Comparison of ENCODE assay signal across 16 cellular contexts in the genomic region with DNA sequence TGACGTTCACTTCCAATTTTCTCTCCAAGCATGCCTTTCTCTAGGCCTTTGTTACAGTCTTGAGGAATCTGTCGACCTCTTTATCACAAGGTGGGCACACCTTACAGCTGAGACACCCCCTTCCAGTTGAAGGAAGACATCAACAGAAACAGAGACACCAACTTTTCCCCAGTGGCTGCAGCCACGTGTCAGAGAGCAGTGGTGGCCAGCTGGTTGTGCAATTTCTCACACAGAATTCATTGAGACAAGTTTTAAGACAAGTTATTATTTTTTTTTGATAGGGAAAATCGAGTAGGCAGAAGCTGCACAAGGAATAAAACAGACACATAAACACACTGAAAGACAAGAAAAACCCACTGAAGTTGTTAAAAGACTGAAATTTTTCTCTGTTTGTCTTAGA.
A peak's percentile ranks its signal among the peaks of the same experiment; 100 is the strongest.
DNase-seq lines count a peak whose midpoint lies in the region; ATAC-seq and TF ChIP-seq lines count a peak whose summit lies in the region.
"Had no signal": no experiment of that assay in that cellular context is flagged by ENCODE, and none has a peak within 500 bp of the region (broad histone marks: within the 10 kb centered on the region; RNA-seq: fewer than 3 reads in every experiment).

No MANE protein-coding gene starts in this region.

- H2BK12ac ChIP-seq in H9 (ENCODE audit: insufficient read length, low read depth, low read length) = no peak overlapping the region

- TF ChIP-seq CTCF in GM23338 (conservative IDR thresholded peaks at IDR 0.05; ENCODE audit: low read depth in 2 of 2) (no peak), H9 (conservative IDR thresholded peaks at IDR 0.05) (no peak)

- H2BK15ac ChIP-seq in H9 (ENCODE audit: low read depth, low read length) (peak overlapping the region; percentile 24; the same call in 1 of the 2 replicates), mesendoderm (replicated peaks; ENCODE audit: low read depth) (no peak overlapping the region)

- TF ChIP-seq POLR2A in erythroblast (IDR thresholded peaks at IDR 0.05; ENCODE audit: low read length) = no peak

- H4K5ac ChIP-seq in H9 (ENCODE audit: insufficient read length, low read depth, low read length) = no peak overlapping the region
- no peak overlapping the region for H4K5ac ChIP-seq in mesendoderm (ENCODE audit: low read length)

- H2BK120ac ChIP-seq in H9 (ENCODE audit: low read depth, low read length, poor library complexity, severe bottlenecking) (no peak overlapping the region), mesendoderm (ENCODE audit: low read depth, low read length) (no peak overlapping the region)

- H3K4me3 Mint-ChIP-seq in GM23338 (no peak overlapping the region), H9 (no peak overlapping the region)
- H3K4me3 Mint-ChIP-seq: CD4-positive, CD25-positive, alpha-beta regulatory T cell; CD8-positive, alpha-beta memory T cell; HFFc6 had no signal

- H3K27ac Mint-ChIP-seq in GM23338 = no peak overlapping the region; the same call in 1 of the 2 replicates
- 0 out of 7 replicates have a peak overlapping the region, but pooled peaks of 1 of the 3 experiments have one; percentile 23 for H3K27ac Mint-ChIP-seq in H9
- H3K27ac Mint-ChIP-seq: CD4-positive, CD25-positive, alpha-beta regulatory T cell; CD8-positive, alpha-beta memory T cell; HFFc6 had no signal

- H3K4me1 Mint-ChIP-seq in GM23338 (peaks cover 20% of the 10 kb centered on the region), H9 (peaks cover 21 to 24% of the 10 kb centered on the region in 2 experiments)
- H3K4me1 Mint-ChIP-seq: CD4-positive, CD25-positive, alpha-beta regulatory T cell; CD8-positive, alpha-beta memory T cell had no signal

- no peak overlapping the region for H2AK5ac ChIP-seq in H9 (ENCODE audit: insufficient read length, low read length)
- H2AK5ac ChIP-seq in mesendoderm (ENCODE audit: low read length) = no peak overlapping the region

- H3K56ac ChIP-seq in H9 (ENCODE audit: insufficient read length, low read depth, low read length) = no peak overlapping the region
- H3K56ac ChIP-seq in mesendoderm (ENCODE audit: low read length) = no peak overlapping the region

- ATAC-seq in GM23338 = no peak
- ATAC-seq: HCT116 had no signal

- no peak for DNase-seq in GM23338 (ENCODE audit: low spot score)
- DNase-seq in H9 = no peak
- DNase-seq in mesendoderm = no peak
- DNase-seq in NCI-H524 (lab: John Stamatoyannopoulos, UW) = no peak
- DNase-seq in DMS 273 (lab: John Stamatoyannopoulos, UW; ENCODE audit: unreplicated experiment) = no peak
- DNase-seq in erythroblast (lab: John Stamatoyannopoulos, UW) = no peak
- DNase-seq: ACHN; BE2C; C1 segment of cervical spinal cord; CD4-positive, CD25-positive, alpha-beta regulatory T cell; CD8-positive, alpha-beta memory T cell; COR-L47; HFFc6 had no signal

- WGBS in H9 (ENCODE audit: extremely low coverage, insufficient read length, low lambda C conversion rate) = no CpG with 5 or more reads among the region's 4 CpGs
- no CpG with 5 or more reads among the region's 4 CpGs for WGBS in mesendoderm (ENCODE audit: extremely low coverage, insufficient coverage, low lambda C conversion rate)

- H2BK5ac ChIP-seq in H9 (ENCODE audit: insufficient read length, low read length) (no peak overlapping the region), mesendoderm (ENCODE audit: low read length) (no peak overlapping the region)

- no peaks in the 10 kb centered on the region for H3K9me3 Mint-ChIP-seq in GM23338
- H3K9me3 Mint-ChIP-seq in H9 = no peaks in the 10 kb centered on the region
- H3K9me3 Mint-ChIP-seq: CD8-positive, alpha-beta memory T cell; HFFc6 had no signal

- H3K79me1 ChIP-seq in H9 (ENCODE audit: insufficient read depth, low read depth, low read length, poor library complexity, severe bottlenecking) = no peaks in the 10 kb centered on the region
- H3K79me1 ChIP-seq in mesendoderm (ENCODE audit: low read length) = no peaks in the 10 kb centered on the region

- H3K23ac ChIP-seq in H9 (ENCODE audit: insufficient read length, low read depth, low read length) (no peak overlapping the region), mesendoderm (ENCODE audit: low read length) (no peak overlapping the region)

- no peak overlapping the region for H3K4me3 ChIP-seq in GM23338
- H3K4me3 ChIP-seq in mesendoderm (ENCODE audit: low read length) = no peak overlapping the region
- H3K4me3 ChIP-seq in neuron (ENCODE audit: low read length) = no peak overlapping the region

- H3K9me2 ChIP-seq in GM23338 (ENCODE audit: insufficient read depth) = peaks cover 9% of the 10 kb centered on the region; the same call in 1 of the 2 replicates

- H3K36me3 ChIP-seq in GM23338 (ENCODE audit: insufficient read depth) = no peaks in the 10 kb centered on the region
- H3K36me3 ChIP-seq in mesendoderm (ENCODE audit: control insufficient read depth, insufficient read depth, low read length) = no peaks in the 10 kb centered on the region
- H3K36me3 ChIP-seq in neuron (ENCODE audit: insufficient read depth, low read length) = no peaks in the 10 kb centered on the region
- H3K36me3 ChIP-seq: BE2C had no signal

- no peak overlapping the region for H3K14ac ChIP-seq in H9 (ENCODE audit: insufficient read depth, low read length)

- H3K4me2 ChIP-seq in GM23338 = no peak overlapping the region
- H3K4me2 ChIP-seq in H9 (ENCODE audit: insufficient read depth, insufficient read length, low read length) = no peak overlapping the region
- H3K4me2 ChIP-seq in mesendoderm (ENCODE audit: low read length) = no peak overlapping the region

- H4K91ac ChIP-seq in H9 (ENCODE audit: insufficient read length, low read depth, low read length) = no peak overlapping the region

- H3K18ac ChIP-seq in H9 (ENCODE audit: insufficient read length, low read depth, low read length) (no peak overlapping the region), mesendoderm (ENCODE audit: low read length) (peak overlapping the region; percentile 20)

- no peak overlapping the region for H2BK20ac ChIP-seq in H9 (ENCODE audit: low read depth, low read length, poor library complexity, severe bottlenecking)

- no peaks in the 10 kb centered on the region for H3K79me2 ChIP-seq in GM23338 (replicated peaks; ENCODE audit: insufficient read depth)
- H3K79me2 ChIP-seq in H9 (ENCODE audit: insufficient read depth, low read length) = no peaks in the 10 kb centered on the region
- H3K79me2 ChIP-seq in mesendoderm (ENCODE audit: control insufficient read depth, insufficient read depth, low read length) = no peaks in the 10 kb centered on the region

- H3K27me3 Mint-ChIP-seq in GM23338 (ENCODE audit: insufficient read depth, low read depth, poor library complexity) (peaks cover 7% of the 10 kb centered on the region), H9 (ENCODE audit: low read depth) (no peaks in the 10 kb centered on the region; the same call in 1 of the 2 replicates)

- H4K20me1 ChIP-seq in GM23338 (replicated peaks; ENCODE audit: insufficient read depth) (no peaks in the 10 kb centered on the region), H9 (ENCODE audit: control insufficient read depth, insufficient read depth, insufficient read length) (no peaks in the 10 kb centered on the region)

- H2AFZ ChIP-seq in GM23338 (peak overlapping the region; percentile 72; the same call in 1 of the 2 replicates), H9 (ENCODE audit: low read length) (no peak overlapping the region), neuron (ENCODE audit: low read depth, low read length) (peak overlapping the region; percentile 52)

- H3K4me1 ChIP-seq in GM23338 (ENCODE audit: insufficient read depth) = peaks cover 8% of the 10 kb centered on the region; the same call in 1 of the 2 replicates
- peaks cover 5% of the 10 kb centered on the region; the same call in 1 of the 2 replicates for H3K4me1 ChIP-seq in H9 (ENCODE audit: insufficient read depth, low read length)
- H3K4me1 ChIP-seq in mesendoderm (ENCODE audit: control insufficient read depth, low read depth, low read length) = no peaks in the 10 kb centered on the region
- peaks cover 3% of the 10 kb centered on the region for H3K4me1 ChIP-seq in neuron (ENCODE audit: insufficient read depth, low read length)
- H3K4me1 ChIP-seq: BE2C had no signal

- H4K8ac ChIP-seq in H9 (replicated peaks; ENCODE audit: insufficient read length, low read depth, low read length) (no peak overlapping the region), mesendoderm (ENCODE audit: low read depth, low read length) (no peak overlapping the region)

- H3K36me3 Mint-ChIP-seq in GM23338 (ENCODE audit: low read depth) = no peaks in the 10 kb centered on the region
- no peaks in the 10 kb centered on the region for H3K36me3 Mint-ChIP-seq in H9 (ENCODE audit: insufficient read depth in 1 of 3, low read depth in 3 of 3)
- H3K36me3 Mint-ChIP-seq: CD4-positive, CD25-positive, alpha-beta regulatory T cell; CD8-positive, alpha-beta memory T cell had no signal

- H3K9ac ChIP-seq in H9 (ENCODE audit: extremely low read depth, insufficient read length, low read length) = no peak overlapping the region
- H3K9ac ChIP-seq in mesendoderm (ENCODE audit: low read length) = no peak overlapping the region

- no peaks in the 10 kb centered on the region for H3F3A ChIP-seq in GM23338 (replicated peaks; ENCODE audit: low read depth)

- H3K23me2 ChIP-seq in H9 (ENCODE audit: insufficient read length, low read depth, low read length, poor library complexity, severe bottlenecking) = no peaks in the 10 kb centered on the region

- no peaks in the 10 kb centered on the region for H3K27me3 ChIP-seq in GM23338 (ENCODE audit: insufficient read depth)
- no peaks in the 10 kb centered on the region for H3K27me3 ChIP-seq in H9 (ENCODE audit: insufficient read depth, low read length)
- H3K27me3 ChIP-seq in mesendoderm (ENCODE audit: insufficient read depth, low read length, poor library complexity) = no peaks in the 10 kb centered on the region
- H3K27me3 ChIP-seq in neuron (ENCODE audit: insufficient read depth, low read length) = no peaks in the 10 kb centered on the region
- H3K27me3 ChIP-seq: BE2C had no signal

- H3K27ac ChIP-seq in GM23338 (ENCODE audit: low read depth) = no peak overlapping the region
- H3K27ac ChIP-seq in H9 (ENCODE audit: insufficient read length, low read depth, low read length) = no peak overlapping the region
- no peak overlapping the region for H3K27ac ChIP-seq in mesendoderm (ENCODE audit: low read depth, low read length)
- H3K27ac ChIP-seq: HL-60 had no signal

- no peak overlapping the region for H3T11ph ChIP-seq in H9 (ENCODE audit: low read length)

- no peaks in the 10 kb centered on the region for H3K9me3 ChIP-seq in H9 (ENCODE audit: control insufficient read depth, low read depth, low read length)
- H3K9me3 ChIP-seq in neuron (ENCODE audit: low read length) = no peaks in the 10 kb centered on the region
- H3K9me3 ChIP-seq: BE2C had no signal

- H3K4ac ChIP-seq in H9 (ENCODE audit: low read depth, low read length) (no peak overlapping the region), mesendoderm (ENCODE audit: low read depth, low read length) (no peak overlapping the region)

TF ChIP-seq in GM23338, 12 proteins besides CTCF, POLR2A, EP300 and RAD21:
- TF ChIP-seq CREB1 (CRISPR knock-in tag; IDR thresholded peaks at IDR 0.05; ENCODE audit: low read depth) = no peak
- TF ChIP-seq EZH2 (IDR thresholded peaks at IDR 0.05; ENCODE audit: low read depth, unreplicated experiment) = no peak
- TF ChIP-seq NANOG (IDR thresholded peaks at IDR 0.05; ENCODE audit: borderline replicate concordance) = no peak
